Comparison of ENCODE assay signal across 21 cellular contexts in the genomic region with DNA sequence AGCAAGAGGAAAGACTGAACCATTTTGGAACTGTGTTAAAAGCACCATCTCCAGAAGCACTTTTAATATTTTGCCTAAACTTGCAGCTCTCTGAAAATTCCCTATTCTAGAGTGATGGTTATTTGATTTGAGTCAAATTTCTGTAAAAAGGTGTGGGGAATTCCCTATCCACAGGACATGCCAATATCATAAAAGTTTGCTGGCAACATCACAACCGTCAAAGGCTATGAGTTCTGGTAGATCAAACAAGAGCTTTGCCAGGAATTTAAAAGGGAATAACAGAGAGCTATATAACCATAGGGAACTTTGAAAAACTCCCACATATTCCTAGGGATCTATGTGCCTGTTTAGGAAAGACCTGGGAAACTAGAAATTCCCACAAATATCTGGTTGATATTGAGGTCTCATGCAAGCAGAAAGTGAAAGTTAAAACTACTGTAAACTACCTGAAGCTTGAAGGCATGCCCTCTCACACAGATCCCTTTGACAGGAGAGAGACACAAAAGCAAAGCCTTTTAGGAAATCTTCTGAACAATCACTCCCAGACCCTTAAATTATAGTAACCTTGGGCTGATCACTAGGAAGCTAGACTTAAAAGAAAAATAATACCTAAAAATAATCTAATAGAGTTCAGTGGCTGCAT.
"Had no signal": no experiment of that assay in that cellular context is flagged by ENCODE, and none has a peak within 500 bp of the region (broad histone marks: within the 10 kb centered on the region; RNA-seq: fewer than 3 reads in every experiment).

No MANE protein-coding gene starts in this region.

- H3K27me3 ChIP-seq: esophagus muscularis mucosa, gastroesophageal sphincter, heart left ventricle, stomach had no signal

- H3K36me3 ChIP-seq: esophagus muscularis mucosa, gastroesophageal sphincter, heart left ventricle, stomach, WERI-Rb-1 had no signal

- H3K36me3 Mint-ChIP-seq: natural killer cell treated with Interleukin-12 subunit alpha and Interleukin-12 subunit beta and Interleukin-15 and Interleukin-18, amount 100 ng/mL, for 72 hours; type B pancreatic cell had no signal

- ATAC-seq: activated T-cell treated with anti-CD3 and anti-CD28 coated beads, Interleukin-2, amount 50 U/mL, for 72 hours; gastroesophageal sphincter; heart left ventricle; natural killer cell treated with Interleukin-12 subunit alpha and Interleukin-12 subunit beta and Interleukin-15 and Interleukin-18, amount 100 ng/mL, for 72 hours; sciatic nerve had no signal

- H3K27me3 Mint-ChIP-seq: type B pancreatic cell had no signal

- H3K4me2 ChIP-seq: smooth muscle cell had no signal

- H3K4me1 ChIP-seq: esophagus muscularis mucosa, gastroesophageal sphincter, heart left ventricle, stomach had no signal

- H3K4me3 Mint-ChIP-seq: activated T-cell treated with anti-CD3 and anti-CD28 coated beads, Interleukin-2, amount 50 U/mL, for 72 hours; natural killer cell treated with Interleukin-12 subunit alpha and Interleukin-12 subunit beta and Interleukin-15 and Interleukin-18, amount 100 ng/mL, for 72 hours; type B pancreatic cell had no signal

- H3K27ac ChIP-seq: esophagus muscularis mucosa, gastroesophageal sphincter, heart left ventricle, stomach, WERI-Rb-1 had no signal

- H3K9me3 Mint-ChIP-seq: type B pancreatic cell had no signal

- H3K4me3 ChIP-seq: esophagus muscularis mucosa, gastroesophageal sphincter, heart left ventricle, smooth muscle cell, stomach had no signal

- H3K9me3 ChIP-seq: gastroesophageal sphincter, stomach had no signal

- FAIRE-seq: astrocyte, endothelial cell of umbilical vein had no signal

- H3K27ac Mint-ChIP-seq: activated T-cell treated with anti-CD3 and anti-CD28 coated beads, Interleukin-2, amount 50 U/mL, for 72 hours; natural killer cell treated with Interleukin-12 subunit alpha and Interleukin-12 subunit beta and Interleukin-15 and Interleukin-18, amount 100 ng/mL, for 72 hours; type B pancreatic cell had no signal

- DNase-seq: activated CD4-positive, alpha-beta T cell treated with anti-CD3 and anti-CD28 coated beads for 1 hour; activated CD8-positive, alpha-beta memory T cell treated with anti-CD3 and anti-CD28 coated beads for 24 hours; activated effector memory CD4-positive, alpha-beta T cell treated with anti-CD3 and anti-CD28 coated beads, Interleukin-2, amount 50 U/mL, for 16 hours; activated naive CD4-positive, alpha-beta T cell treated with anti-CD3 and anti-CD28 coated beads, Interleukin-2, amount 50 U/mL, for 16 hours; activated T-cell treated with anti-CD3 and anti-CD28 coated beads, Interleukin-2, amount 50 U/mL, for 72 hours; dermis blood vessel endothelial cell; effector memory CD4-positive, alpha-beta T cell; heart left ventricle; nucleus accumbens; stimulated activated CD4-positive, alpha-beta T cell treated with anti-CD3 and anti-CD28 coated beads, Interleukin-4, amount 100 ng/mL, for 1 hour; stomach; T-helper 2 cell; WERI-Rb-1 had no signal
